Comparison of ENCODE assay signal across 1 cellular context in genomic region chr19:38362076-38362945, GRCh38.
TF ChIP-seq lines count a peak whose summit lies in the region.

No MANE protein-coding gene starts in this region.

TF ChIP-seq in K562, 482 proteins besides CTCF, POLR2A, EP300 and RAD21 (continues in another document):
- no peak for TF ChIP-seq TAF9B (IDR thresholded peaks at IDR 0.05; ENCODE audit: partially characterized antibody)
- TF ChIP-seq ZNF740 (CRISPR knock-in tag; IDR thresholded peaks at IDR 0.05): 0 out of 2 replicates have a peak, but pooled peaks have one; percentile 43
- no peak for TF ChIP-seq ZNF740 (tag; IDR thresholded peaks at IDR 0.05)
- no peak for TF ChIP-seq RBM17 (IDR thresholded peaks at IDR 0.05; ENCODE audit: borderline replicate concordance, low read depth, low read length)
- TF ChIP-seq MLLT1 (IDR thresholded peaks at IDR 0.05): no peak
- no peak for TF ChIP-seq DIDO1 (tag; IDR thresholded peaks at IDR 0.05; ENCODE audit: low read depth)
- TF ChIP-seq KLF13 (tag; IDR thresholded peaks at IDR 0.05; ENCODE audit: borderline replicate concordance, low read depth): 0 out of 2 replicates have a peak, but pooled peaks have one; percentile 20
- peak in 1 of 2 experiments; percentile 68; a peak in 1 of 4 replicates for TF ChIP-seq HDAC1 (IDR thresholded peaks at IDR 0.05)
- no peak for TF ChIP-seq ZNF696 (CRISPR knock-in tag; conservative IDR thresholded peaks at IDR 0.05)
- no peak for TF ChIP-seq ZKSCAN3 (CRISPR knock-in tag; IDR thresholded peaks at IDR 0.05)
- 0 out of 4 replicates have a peak, but pooled peaks of 1 of the 2 experiments have one; percentile 12 for TF ChIP-seq SRF (CRISPR knock-in tag; IDR thresholded peaks at IDR 0.05)
- TF ChIP-seq HDAC6 (IDR thresholded peaks at IDR 0.05; ENCODE audit: low read depth, low read length): no peak
- TF ChIP-seq ZBTB49 (CRISPR knock-in tag; IDR thresholded peaks at IDR 0.05; ENCODE audit: borderline replicate concordance): no peak
- TF ChIP-seq RBM14 (IDR thresholded peaks at IDR 0.05; ENCODE audit: borderline replicate concordance, insufficient read depth, low read depth, low read length): no peak
- TF ChIP-seq LARP7 (IDR thresholded peaks at IDR 0.05): no peak
- TF ChIP-seq, protein P1, sequence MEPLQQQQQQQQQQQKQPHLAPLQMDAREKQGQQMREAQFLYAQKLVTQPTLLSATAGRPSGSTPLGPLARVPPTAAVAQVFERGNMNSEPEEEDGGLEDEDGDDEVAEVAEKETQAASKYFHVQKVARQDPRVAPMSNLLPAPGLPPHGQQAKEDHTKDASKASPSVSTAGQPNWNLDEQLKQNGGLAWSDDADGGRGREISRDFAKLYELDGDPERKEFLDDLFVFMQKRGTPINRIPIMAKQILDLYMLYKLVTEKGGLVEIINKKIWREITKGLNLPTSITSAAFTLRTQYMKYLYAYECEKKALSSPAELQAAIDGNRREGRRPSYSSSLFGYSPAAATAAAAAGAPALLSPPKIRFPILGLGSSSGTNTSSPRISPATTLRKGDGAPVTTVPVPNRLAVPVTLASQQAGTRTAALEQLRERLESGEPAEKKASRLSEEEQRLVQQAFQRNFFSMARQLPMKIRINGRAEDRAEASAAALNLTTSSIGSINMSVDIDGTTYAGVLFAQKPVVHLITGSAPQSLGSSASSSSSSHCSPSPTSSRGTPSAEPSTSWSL (CRISPR knock-in tag; IDR thresholded peaks at IDR 0.05; ENCODE audit: borderline replicate concordance): no peak
- TF ChIP-seq ATF1 (CRISPR knock-in tag; IDR thresholded peaks at IDR 0.05): no peak
- TF ChIP-seq ATF1 (tag; IDR thresholded peaks at IDR 0.05): peak; percentile 26; the same call in 1 of the 2 replicates
- no peak for TF ChIP-seq ZC3H4 (CRISPR knock-in tag; IDR thresholded peaks at IDR 0.05; ENCODE audit: borderline replicate concordance)
- peak in 1 of 2 experiments; percentile 7; a peak in 1 of 4 replicates for TF ChIP-seq SIN3A (IDR thresholded peaks at IDR 0.05; ENCODE audit: borderline replicate concordance in 2 of 2, control insufficient read depth in 1 of 2, low read depth in 2 of 2, low read length in 2 of 2)
- 0 out of 2 replicates have a peak, but pooled peaks have one; percentile 9 for TF ChIP-seq NBN (IDR thresholded peaks at IDR 0.05; ENCODE audit: low read depth)
- peak; percentile 44; the same call in 1 of the 2 replicates for TF ChIP-seq GABPA (tag; conservative IDR thresholded peaks at IDR 0.05; ENCODE audit: low read depth)
- TF ChIP-seq NKRF (IDR thresholded peaks at IDR 0.05; ENCODE audit: borderline replicate concordance): 0 out of 2 replicates have a peak, but pooled peaks have one; percentile 59
- TF ChIP-seq ZNF384 (IDR thresholded peaks at IDR 0.05; ENCODE audit: low read depth, low read length): 0 out of 2 replicates have a peak, but pooled peaks have one; percentile 19
- peak; percentile 48; the same call in 1 of the 2 replicates for TF ChIP-seq CC2D1A (IDR thresholded peaks at IDR 0.05)
- TF ChIP-seq YY1 (IDR thresholded peaks at IDR 0.05; ENCODE audit: borderline replicate concordance in 1 of 3, control insufficient read depth in 1 of 3, extremely low read depth in 1 of 3, insufficient read depth in 3 of 3, insufficient read length in 1 of 3, insufficient replicate concordance in 2 of 3, low read depth in 1 of 3, low read length in 2 of 3): peak in 1 of 3 experiments; percentile 49
- no peak for TF ChIP-seq TGIF2 (CRISPR knock-in tag; IDR thresholded peaks at IDR 0.05)
- TF ChIP-seq SUPT5H (IDR thresholded peaks at IDR 0.05): 0 out of 2 replicates have a peak, but pooled peaks have one; percentile 26
- no peak for TF ChIP-seq FOXK1 (CRISPR knock-in tag; IDR thresholded peaks at IDR 0.05; ENCODE audit: borderline replicate concordance)
- peak; percentile 89 for TF ChIP-seq HINFP (tag; conservative IDR thresholded peaks at IDR 0.05; ENCODE audit: low read depth)
- peak; percentile 25; the same call in 1 of the 2 replicates for TF ChIP-seq KLF1 (tag; IDR thresholded peaks at IDR 0.05)
- TF ChIP-seq ZBTB11 (CRISPR knock-in tag; IDR thresholded peaks at IDR 0.05): 0 out of 6 replicates have a peak, but pooled peaks of 1 of the 3 experiments have one; percentile 30
- TF ChIP-seq, protein P2, sequence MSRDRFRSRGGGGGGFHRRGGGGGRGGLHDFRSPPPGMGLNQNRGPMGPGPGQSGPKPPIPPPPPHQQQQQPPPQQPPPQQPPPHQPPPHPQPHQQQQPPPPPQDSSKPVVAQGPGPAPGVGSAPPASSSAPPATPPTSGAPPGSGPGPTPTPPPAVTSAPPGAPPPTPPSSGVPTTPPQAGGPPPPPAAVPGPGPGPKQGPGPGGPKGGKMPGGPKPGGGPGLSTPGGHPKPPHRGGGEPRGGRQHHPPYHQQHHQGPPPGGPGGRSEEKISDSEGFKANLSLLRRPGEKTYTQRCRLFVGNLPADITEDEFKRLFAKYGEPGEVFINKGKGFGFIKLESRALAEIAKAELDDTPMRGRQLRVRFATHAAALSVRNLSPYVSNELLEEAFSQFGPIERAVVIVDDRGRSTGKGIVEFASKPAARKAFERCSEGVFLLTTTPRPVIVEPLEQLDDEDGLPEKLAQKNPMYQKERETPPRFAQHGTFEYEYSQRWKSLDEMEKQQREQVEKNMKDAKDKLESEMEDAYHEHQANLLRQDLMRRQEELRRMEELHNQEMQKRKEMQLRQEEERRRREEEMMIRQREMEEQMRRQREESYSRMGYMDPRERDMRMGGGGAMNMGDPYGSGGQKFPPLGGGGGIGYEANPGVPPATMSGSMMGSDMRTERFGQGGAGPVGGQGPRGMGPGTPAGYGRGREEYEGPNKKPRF (IDR thresholded peaks at IDR 0.05; ENCODE audit: low read depth, low read length): no peak
- no peak for TF ChIP-seq ZNF212 (CRISPR knock-in tag; IDR thresholded peaks at IDR 0.05)
- 0 out of 4 replicates have a peak, but pooled peaks of 1 of the 2 experiments have one; percentile 18 for TF ChIP-seq KDM4B (IDR thresholded peaks at IDR 0.05; ENCODE audit: borderline replicate concordance in 2 of 2, low read depth in 1 of 2)
- no peak for TF ChIP-seq BCOR (IDR thresholded peaks at IDR 0.05)
- TF ChIP-seq ZNF695 (CRISPR knock-in tag; IDR thresholded peaks at IDR 0.05): no peak
- no peak for TF ChIP-seq LCOR (CRISPR knock-in tag; IDR thresholded peaks at IDR 0.05)
- TF ChIP-seq ZNF124 (CRISPR knock-in tag; IDR thresholded peaks at IDR 0.05): no peak
- TF ChIP-seq SAP30 (IDR thresholded peaks at IDR 0.05; ENCODE audit: borderline replicate concordance, insufficient read depth, low read depth, low read length, poor library complexity, severe bottlenecking): peak; percentile 54
- no peak for TF ChIP-seq SMC3 (conservative IDR thresholded peaks at IDR 0.05; ENCODE audit: insufficient read depth, low read depth, low read length)
- peak; percentile 43 for TF ChIP-seq MEIS2 (IDR thresholded peaks at IDR 0.05; ENCODE audit: partially characterized antibody)
- no peak for TF ChIP-seq ASH1L (IDR thresholded peaks at IDR 0.05; ENCODE audit: borderline replicate concordance, low read depth, partially characterized antibody)
- no peak for TF ChIP-seq EHMT2 (IDR thresholded peaks at IDR 0.05)
